18 cellular contexts compared by ENCODE assay signal in genomic region chr17:17386143-17386800, GRCh38.
A peak's percentile ranks its signal among the peaks of the same experiment; 100 is the strongest.
DNase-seq lines count a peak whose midpoint lies in the region; ATAC-seq, FAIRE-seq and TF ChIP-seq lines count a peak whose summit lies in the region.
"Had no signal": no experiment of that assay in that cellular context is flagged by ENCODE, and none has a peak within 500 bp of the region (broad histone marks: within the 10 kb centered on the region; RNA-seq: fewer than 3 reads in every experiment).

No MANE protein-coding gene starts in this region.

- H3K27me3 ChIP-seq in spleen (replicated peaks in 1 of 7) = peaks cover 0 to 8% (median 0%) of the 10 kb centered on the region in 7 donors
- H3K27me3 ChIP-seq in thyroid gland = no peaks in the 10 kb centered on the region
- H3K27me3 ChIP-seq: BE2C had no signal

- intact Hi-C loops in Right ventricle myocardium inferior (cut with DNase I) = no loop called here
- intact Hi-C loops in cardiac septum (cut with DNase I) = loop anchor here (10.0 kb wide), 1 partner anchor 61 kb away; no protein-coding TSS in a partner anchor
- intact Hi-C loops in kidney (cut with DNase I) = no loop called here
- intact Hi-C loops in spleen (cut with DNase I; ENCODE audit: low total_unique reads) = no loop called here
- intact Hi-C loops in thyroid gland (cut with DNase I) = no loop called here

- no peak overlapping the region for H3K4me3 Mint-ChIP-seq in brain
- H3K4me3 Mint-ChIP-seq: CD8-positive, alpha-beta memory T cell; H9 had no signal

- ATAC-seq in Right ventricle myocardium inferior = peak; percentile 53

- H3K27me3 Mint-ChIP-seq in brain = peaks cover under 1% of the 10 kb centered on the region

- no peak for FAIRE-seq in kidney (lab: Jason Lieb, UNC)
- FAIRE-seq: GM12891, GM18507, RCC 7860 had no signal

- TF ChIP-seq POLR2A in spleen (IDR thresholded peaks at IDR 0.05) (no peak), thyroid gland (IDR thresholded peaks at IDR 0.05) (no peak)

- peaks cover 45% of the 10 kb centered on the region for H3K4me1 Mint-ChIP-seq in brain

- TF ChIP-seq CTCF in brain (conservative IDR thresholded peaks at IDR 0.05) (no peak), kidney (IDR thresholded peaks at IDR 0.05; ENCODE audit: borderline replicate concordance, extremely low read depth, insufficient read depth) (no peak), spleen (IDR thresholded peaks at IDR 0.05 in 8 of 11, conservative IDR thresholded peaks at IDR 0.05 in 3 of 11) (no peak), thyroid gland (IDR thresholded peaks at IDR 0.05) (no peak)

- no peaks in the 10 kb centered on the region for H3K36me3 ChIP-seq in kidney (ENCODE audit: control insufficient read depth in 1 of 2, insufficient read depth in 2 of 2, low read length in 2 of 2)
- H3K36me3 ChIP-seq in spleen = no peaks in the 10 kb centered on the region
- H3K36me3 ChIP-seq in thyroid gland = no peaks in the 10 kb centered on the region
- H3K36me3 ChIP-seq: BE2C had no signal

- peaks cover 0 to 3% (median 0%) of the 10 kb centered on the region in 5 experiments for H3K9me3 Mint-ChIP-seq in brain
- H3K9me3 Mint-ChIP-seq: CD8-positive, alpha-beta memory T cell; H9 had no signal

- H3K4me3 ChIP-seq in kidney (ENCODE audit: low read length in 2 of 2) = no peak overlapping the region
- H3K4me3 ChIP-seq in spleen = no peak overlapping the region
- H3K4me3 ChIP-seq in thyroid gland (replicated peaks in 1 of 3) = no peak overlapping the region

- no peaks in the 10 kb centered on the region for H3K36me3 Mint-ChIP-seq in brain

- no peak overlapping the region for H3K27ac ChIP-seq in kidney (ENCODE audit: low read depth in 2 of 2, low read length in 2 of 2)
- peak overlapping the region in 5 of 8 donors; percentile 16 to 66 (median 60) for H3K27ac ChIP-seq in spleen
- peak overlapping the region in 1 of 3 donors; percentile 46 for H3K27ac ChIP-seq in thyroid gland

- H3K4me1 ChIP-seq in kidney (ENCODE audit: control insufficient read depth in 1 of 2, insufficient read depth in 1 of 2, low read depth in 1 of 2, low read length in 2 of 2) (peaks cover 0 to 12% of the 10 kb centered on the region in 2 donors), spleen (peaks cover 0 to 15% (median 0%) of the 10 kb centered on the region in 6 donors), thyroid gland (peaks cover 3 to 54% of the 10 kb centered on the region in 2 donors)
- H3K4me1 ChIP-seq: BE2C had no signal

- H3K27ac Mint-ChIP-seq in brain = peak overlapping the region in 4 of 5 experiments; percentile 85 to 96 (median 87)
- H3K27ac Mint-ChIP-seq: CD8-positive, alpha-beta memory T cell had no signal

- WGBS in spleen, 5 donors = 79 to 86% (median 83%) methylated on average over 15 of the region's 15 CpGs
- WGBS in thyroid gland, 2 donors = 85% methylated on average over 15 of the region's 15 CpGs

- DNase-seq in Right ventricle myocardium inferior (ENCODE audit: missing footprints) = peak; percentile 63
- no peak for DNase-seq in cardiac septum (ENCODE audit: low spot score)
- DNase-seq in kidney = peak; percentile 91
- peak; percentile 64 for DNase-seq in spleen
- DNase-seq in UCSD-AML1 (lab: John Stamatoyannopoulos, UW; ENCODE audit: unreplicated experiment) = no peak
- DNase-seq in DMS 273 (lab: John Stamatoyannopoulos, UW; ENCODE audit: unreplicated experiment) = no peak
- no peak for DNase-seq in thyroid gland
- DNase-seq: 8988T; BE2C; CD8-positive, alpha-beta memory T cell; DMS 273 treated with DMSO at 0.1 percent for 48 hours; GDM1; H9; SHP77 treated with DMSO at 0.1 percent for 48 hours had no signal

- H3K9me3 ChIP-seq in kidney (ENCODE audit: control insufficient read depth in 1 of 2, low read length in 2 of 2) = no peaks in the 10 kb centered on the region
- no peaks in the 10 kb centered on the region for H3K9me3 ChIP-seq in spleen
- no peaks in the 10 kb centered on the region for H3K9me3 ChIP-seq in thyroid gland
- H3K9me3 ChIP-seq: BE2C had no signal

- no peak overlapping the region for H3K9ac ChIP-seq in kidney (ENCODE audit: low read length in 2 of 2)

Comparison
In these comparisons a context has a peak if more than half of its experiments do, and no peak if none do; other contexts are left out.
1. DNase-seq: peak in Right ventricle myocardium inferior (single experiment), kidney (single experiment) and spleen (single experiment); none in cardiac septum (single experiment), UCSD-AML1 (single experiment), DMS 273 (single experiment) and thyroid gland (0 of 2).
2. H3K27ac ChIP-seq: peak in spleen (5 of 8); none in kidney (0 of 2).